In the genomic region with DNA sequence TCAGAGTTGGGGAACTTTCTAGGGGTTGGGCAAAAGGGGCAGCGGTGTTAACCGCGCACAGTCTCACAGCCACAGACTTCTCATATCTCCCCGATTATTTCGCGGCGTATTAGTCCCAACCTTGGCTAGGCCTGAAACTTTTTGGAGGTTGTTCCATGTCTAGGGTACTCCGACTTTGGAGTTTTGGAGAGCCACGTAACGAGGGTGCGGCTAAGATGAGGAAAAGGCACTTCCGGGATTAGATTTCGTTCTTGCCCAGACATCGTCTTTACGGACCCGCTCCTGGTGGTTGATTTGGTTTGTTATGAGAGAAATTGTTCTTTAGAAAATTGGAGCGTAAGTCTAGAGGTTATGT, we compare ENCODE assay signal across 2 cellular contexts.
TF ChIP-seq lines count a peak whose summit lies in the region.

No MANE protein-coding gene starts in this region.

TF ChIP-seq in K562, 482 proteins besides CTCF, POLR2A, EP300 and RAD21:
- no peak for TF ChIP-seq PURB (CRISPR knock-in tag; IDR thresholded peaks at IDR 0.05; ENCODE audit: low read depth)
- 0 out of 2 replicates have a peak, but pooled peaks have one; percentile 2 for TF ChIP-seq ZFX (CRISPR knock-in tag; IDR thresholded peaks at IDR 0.05)
- peak; percentile 55 for TF ChIP-seq ELF1 (tag; IDR thresholded peaks at IDR 0.05)

TF ChIP-seq in HepG2, 621 proteins besides CTCF, POLR2A, EP300 and RAD21 (continues in another document):
- TF ChIP-seq ZSCAN30 (CRISPR knock-in tag; IDR thresholded peaks at IDR 0.05) (no peak), ZNF891 (CRISPR knock-in tag; IDR thresholded peaks at IDR 0.05) (0 out of 2 replicates have a peak, but pooled peaks have one; percentile 4), POGK (CRISPR knock-in tag; conservative IDR thresholded peaks at IDR 0.05) (no peak), ELF1 (CRISPR knock-in tag; IDR thresholded peaks at IDR 0.05) (peak; percentile 78), TARDBP (CRISPR knock-in tag; IDR thresholded peaks at IDR 0.05) (no peak), ZNF329 (CRISPR knock-in tag; IDR thresholded peaks at IDR 0.05; ENCODE audit: low read depth) (0 out of 2 replicates have a peak, but pooled peaks have one; percentile 25), ZNF713 (CRISPR knock-in tag; IDR thresholded peaks at IDR 0.05) (no peak), ZNF556 (CRISPR knock-in tag; IDR thresholded peaks at IDR 0.05; ENCODE audit: borderline replicate concordance) (no peak), AHR (CRISPR knock-in tag; IDR thresholded peaks at IDR 0.05) (no peak), KDM6A (CRISPR knock-in tag; IDR thresholded peaks at IDR 0.05; ENCODE audit: low read depth) (no peak), REL (CRISPR knock-in tag; conservative IDR thresholded peaks at IDR 0.05) (no peak), DMAP1 (CRISPR knock-in tag; IDR thresholded peaks at IDR 0.05) (0 out of 2 replicates have a peak, but pooled peaks have one; percentile 14), IRF9 (CRISPR knock-in tag; IDR thresholded peaks at IDR 0.05; ENCODE audit: borderline replicate concordance) (peak; percentile 21; the same call in 1 of the 2 replicates), ISX (CRISPR knock-in tag; conservative IDR thresholded peaks at IDR 0.05) (no peak), ZNF691 (CRISPR knock-in tag; IDR thresholded peaks at IDR 0.05; ENCODE audit: borderline replicate concordance, low read depth) (0 out of 2 replicates have a peak, but pooled peaks have one; percentile 5), ZNF558 (CRISPR knock-in tag; IDR thresholded peaks at IDR 0.05; ENCODE audit: borderline replicate concordance) (no peak), FOXA3 (CRISPR knock-in tag; IDR thresholded peaks at IDR 0.05) (no peak), NFRKB (IDR thresholded peaks at IDR 0.05) (no peak), POLR2G (IDR thresholded peaks at IDR 0.05; ENCODE audit: low read depth, low read length) (no peak), CCDC6 (CRISPR knock-in tag; IDR thresholded peaks at IDR 0.05) (no peak), ZNF562 (CRISPR knock-in tag; IDR thresholded peaks at IDR 0.05; ENCODE audit: borderline replicate concordance) (no peak), TIGD3 (CRISPR knock-in tag; IDR thresholded peaks at IDR 0.05; ENCODE audit: borderline replicate concordance) (no peak), SRY (CRISPR knock-in tag; IDR thresholded peaks at IDR 0.05) (0 out of 2 replicates have a peak, but pooled peaks have one; percentile 1), ZNF839 (CRISPR knock-in tag; IDR thresholded peaks at IDR 0.05; ENCODE audit: borderline replicate concordance) (no peak), ZNF709 (CRISPR knock-in tag; IDR thresholded peaks at IDR 0.05) (0 out of 2 replicates have a peak, but pooled peaks have one; percentile 8), ZNF496 (CRISPR knock-in tag; IDR thresholded peaks at IDR 0.05; ENCODE audit: insufficient replicate concordance) (no peak), KDM5A (IDR thresholded peaks at IDR 0.05; ENCODE audit: borderline replicate concordance, low read length) (peak; percentile 93)
- TF ChIP-seq, protein P1, sequence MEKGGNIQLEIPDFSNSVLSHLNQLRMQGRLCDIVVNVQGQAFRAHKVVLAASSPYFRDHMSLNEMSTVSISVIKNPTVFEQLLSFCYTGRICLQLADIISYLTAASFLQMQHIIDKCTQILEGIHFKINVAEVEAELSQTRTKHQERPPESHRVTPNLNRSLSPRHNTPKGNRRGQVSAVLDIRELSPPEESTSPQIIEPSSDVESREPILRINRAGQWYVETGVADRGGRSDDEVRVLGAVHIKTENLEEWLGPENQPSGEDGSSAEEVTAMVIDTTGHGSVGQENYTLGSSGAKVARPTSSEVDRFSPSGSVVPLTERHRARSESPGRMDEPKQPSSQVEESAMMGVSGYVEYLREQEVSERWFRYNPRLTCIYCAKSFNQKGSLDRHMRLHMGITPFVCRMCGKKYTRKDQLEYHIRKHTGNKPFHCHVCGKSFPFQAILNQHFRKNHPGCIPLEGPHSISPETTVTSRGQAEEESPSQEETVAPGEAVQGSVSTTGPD (CRISPR knock-in tag; IDR thresholded peaks at IDR 0.05) = no peak
- TF ChIP-seq, protein P2, sequence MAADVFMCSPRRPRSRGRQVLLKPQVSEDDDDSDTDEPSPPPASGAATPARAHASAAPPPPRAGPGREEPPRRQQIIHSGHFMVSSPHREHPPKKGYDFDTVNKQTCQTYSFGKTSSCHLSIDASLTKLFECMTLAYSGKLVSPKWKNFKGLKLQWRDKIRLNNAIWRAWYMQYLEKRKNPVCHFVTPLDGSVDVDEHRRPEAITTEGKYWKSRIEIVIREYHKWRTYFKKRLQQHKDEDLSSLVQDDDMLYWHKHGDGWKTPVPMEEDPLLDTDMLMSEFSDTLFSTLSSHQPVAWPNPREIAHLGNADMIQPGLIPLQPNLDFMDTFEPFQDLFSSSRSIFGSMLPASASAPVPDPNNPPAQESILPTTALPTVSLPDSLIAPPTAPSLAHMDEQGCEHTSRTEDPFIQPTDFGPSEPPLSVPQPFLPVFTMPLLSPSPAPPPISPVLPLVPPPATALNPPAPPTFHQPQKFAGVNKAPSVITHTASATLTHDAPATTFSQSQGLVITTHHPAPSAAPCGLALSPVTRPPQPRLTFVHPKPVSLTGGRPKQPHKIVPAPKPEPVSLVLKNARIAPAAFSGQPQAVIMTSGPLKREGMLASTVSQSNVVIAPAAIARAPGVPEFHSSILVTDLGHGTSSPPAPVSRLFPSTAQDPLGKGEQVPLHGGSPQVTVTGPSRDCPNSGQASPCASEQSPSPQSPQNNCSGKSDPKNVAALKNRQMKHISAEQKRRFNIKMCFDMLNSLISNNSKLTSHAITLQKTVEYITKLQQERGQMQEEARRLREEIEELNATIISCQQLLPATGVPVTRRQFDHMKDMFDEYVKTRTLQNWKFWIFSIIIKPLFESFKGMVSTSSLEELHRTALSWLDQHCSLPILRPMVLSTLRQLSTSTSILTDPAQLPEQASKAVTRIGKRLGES (CRISPR knock-in tag; IDR thresholded peaks at IDR 0.05; ENCODE audit: borderline replicate concordance) = no peak
- TF ChIP-seq, protein P3, sequence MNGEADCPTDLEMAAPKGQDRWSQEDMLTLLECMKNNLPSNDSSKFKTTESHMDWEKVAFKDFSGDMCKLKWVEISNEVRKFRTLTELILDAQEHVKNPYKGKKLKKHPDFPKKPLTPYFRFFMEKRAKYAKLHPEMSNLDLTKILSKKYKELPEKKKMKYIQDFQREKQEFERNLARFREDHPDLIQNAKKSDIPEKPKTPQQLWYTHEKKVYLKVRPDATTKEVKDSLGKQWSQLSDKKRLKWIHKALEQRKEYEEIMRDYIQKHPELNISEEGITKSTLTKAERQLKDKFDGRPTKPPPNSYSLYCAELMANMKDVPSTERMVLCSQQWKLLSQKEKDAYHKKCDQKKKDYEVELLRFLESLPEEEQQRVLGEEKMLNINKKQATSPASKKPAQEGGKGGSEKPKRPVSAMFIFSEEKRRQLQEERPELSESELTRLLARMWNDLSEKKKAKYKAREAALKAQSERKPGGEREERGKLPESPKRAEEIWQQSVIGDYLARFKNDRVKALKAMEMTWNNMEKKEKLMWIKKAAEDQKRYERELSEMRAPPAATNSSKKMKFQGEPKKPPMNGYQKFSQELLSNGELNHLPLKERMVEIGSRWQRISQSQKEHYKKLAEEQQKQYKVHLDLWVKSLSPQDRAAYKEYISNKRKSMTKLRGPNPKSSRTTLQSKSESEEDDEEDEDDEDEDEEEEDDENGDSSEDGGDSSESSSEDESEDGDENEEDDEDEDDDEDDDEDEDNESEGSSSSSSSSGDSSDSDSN (CRISPR knock-in tag; IDR thresholded peaks at IDR 0.05) = no peak
- TF ChIP-seq, protein P4, sequence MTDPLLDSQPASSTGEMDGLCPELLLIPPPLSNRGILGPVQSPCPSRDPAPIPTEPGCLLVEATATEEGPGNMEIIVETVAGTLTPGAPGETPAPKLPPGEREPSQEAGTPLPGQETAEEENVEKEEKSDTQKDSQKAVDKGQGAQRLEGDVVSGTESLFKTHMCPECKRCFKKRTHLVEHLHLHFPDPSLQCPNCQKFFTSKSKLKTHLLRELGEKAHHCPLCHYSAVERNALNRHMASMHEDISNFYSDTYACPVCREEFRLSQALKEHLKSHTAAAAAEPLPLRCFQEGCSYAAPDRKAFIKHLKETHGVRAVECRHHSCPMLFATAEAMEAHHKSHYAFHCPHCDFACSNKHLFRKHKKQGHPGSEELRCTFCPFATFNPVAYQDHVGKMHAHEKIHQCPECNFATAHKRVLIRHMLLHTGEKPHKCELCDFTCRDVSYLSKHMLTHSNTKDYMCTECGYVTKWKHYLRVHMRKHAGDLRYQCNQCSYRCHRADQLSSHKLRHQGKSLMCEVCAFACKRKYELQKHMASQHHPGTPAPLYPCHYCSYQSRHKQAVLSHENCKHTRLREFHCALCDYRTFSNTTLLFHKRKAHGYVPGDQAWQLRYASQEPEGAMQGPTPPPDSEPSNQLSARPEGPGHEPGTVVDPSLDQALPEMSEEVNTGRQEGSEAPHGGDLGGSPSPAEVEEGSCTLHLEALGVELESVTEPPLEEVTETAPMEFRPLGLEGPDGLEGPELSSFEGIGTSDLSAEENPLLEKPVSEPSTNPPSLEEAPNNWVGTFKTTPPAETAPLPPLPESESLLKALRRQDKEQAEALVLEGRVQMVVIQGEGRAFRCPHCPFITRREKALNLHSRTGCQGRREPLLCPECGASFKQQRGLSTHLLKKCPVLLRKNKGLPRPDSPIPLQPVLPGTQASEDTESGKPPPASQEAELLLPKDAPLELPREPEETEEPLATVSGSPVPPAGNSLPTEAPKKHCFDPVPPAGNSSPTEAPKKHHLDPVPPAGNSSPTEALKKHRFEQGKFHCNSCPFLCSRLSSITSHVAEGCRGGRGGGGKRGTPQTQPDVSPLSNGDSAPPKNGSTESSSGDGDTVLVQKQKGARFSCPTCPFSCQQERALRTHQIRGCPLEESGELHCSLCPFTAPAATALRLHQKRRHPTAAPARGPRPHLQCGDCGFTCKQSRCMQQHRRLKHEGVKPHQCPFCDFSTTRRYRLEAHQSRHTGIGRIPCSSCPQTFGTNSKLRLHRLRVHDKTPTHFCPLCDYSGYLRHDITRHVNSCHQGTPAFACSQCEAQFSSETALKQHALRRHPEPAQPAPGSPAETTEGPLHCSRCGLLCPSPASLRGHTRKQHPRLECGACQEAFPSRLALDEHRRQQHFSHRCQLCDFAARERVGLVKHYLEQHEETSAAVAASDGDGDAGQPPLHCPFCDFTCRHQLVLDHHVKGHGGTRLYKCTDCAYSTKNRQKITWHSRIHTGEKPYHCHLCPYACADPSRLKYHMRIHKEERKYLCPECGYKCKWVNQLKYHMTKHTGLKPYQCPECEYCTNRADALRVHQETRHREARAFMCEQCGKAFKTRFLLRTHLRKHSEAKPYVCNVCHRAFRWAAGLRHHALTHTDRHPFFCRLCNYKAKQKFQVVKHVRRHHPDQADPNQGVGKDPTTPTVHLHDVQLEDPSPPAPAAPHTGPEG (CRISPR knock-in tag; IDR thresholded peaks at IDR 0.05) = 0 out of 2 replicates have a peak, but pooled peaks have one; percentile 18
